7 cellular contexts compared by ENCODE assay signal in the genomic region with DNA sequence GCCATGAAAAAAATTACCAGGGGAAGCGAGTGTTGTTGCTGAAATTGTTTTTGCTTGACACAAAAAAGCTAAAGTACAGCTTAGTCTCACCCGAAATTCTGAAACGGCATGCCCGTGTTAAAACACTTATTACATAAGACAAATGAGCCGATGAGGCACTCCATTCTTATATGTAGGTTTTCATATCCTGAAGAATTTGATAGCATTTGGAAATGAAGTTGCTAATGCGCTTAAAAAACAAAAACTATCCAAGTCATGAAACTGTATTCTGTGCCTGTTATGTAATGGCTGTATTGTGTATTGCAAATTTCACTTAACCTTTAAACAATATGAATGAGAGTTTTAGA. TPM values are rescaled to one million over a fixed set of nuclear protein-coding genes. Genes with fewer than 3 reads are reported as not detected.
DNase-seq lines count a peak whose midpoint lies in the region; ATAC-seq and TF ChIP-seq lines count a peak whose summit lies in the region.

No MANE protein-coding gene starts in this region.

- H3K4me1 ChIP-seq in iPS DF 6.9 (ENCODE audit: control insufficient read depth, insufficient read depth, low read length), result no peaks in the 10 kb centered on the region
- peaks cover 4 to 44% (median 32%) of the 10 kb centered on the region in 6 donors for H3K4me1 ChIP-seq in spleen

- TF ChIP-seq POLR2A in spleen (IDR thresholded peaks at IDR 0.05), result no peak

- peaks cover 40% of the 10 kb centered on the region for H3K27me3 Mint-ChIP-seq in WTC11 (ENCODE audit: low read depth)

- peak overlapping the region; percentile 92 for H3K27ac ChIP-seq in HL-60 (replicated peaks)
- H3K27ac ChIP-seq in iPS DF 6.9 (ENCODE audit: low read length), result no peak overlapping the region
- peak overlapping the region; percentile 92 to 99 (median 97) for H3K27ac ChIP-seq in spleen

- H3K36me3 Mint-ChIP-seq in WTC11, result no peaks in the 10 kb centered on the region

- CTCF ChIA-PET in WTC11 (lab: Charles Lee), result interaction anchor here (1.6 kb wide), 1 partner anchor 202 kb away, joined by 10 read pairs; no protein-coding TSS in a partner anchor

- H3K36me3 ChIP-seq in iPS DF 6.9 (ENCODE audit: control insufficient read depth, insufficient read depth, low read length) (no peaks in the 10 kb centered on the region), spleen (no peaks in the 10 kb centered on the region)

- peaks cover 35% of the 10 kb centered on the region for H3K4me1 Mint-ChIP-seq in WTC11

- H3K4me3 ChIP-seq in HL-60 (replicated peaks; ENCODE audit: insufficient read depth, low read length), result peak overlapping the region; percentile 65
- H3K4me3 ChIP-seq in iPS DF 6.9 (ENCODE audit: low read length), result peak overlapping the region; percentile 63; the same call in 1 of the 2 replicates
- peak overlapping the region; percentile 67 to 87 (median 72) for H3K4me3 ChIP-seq in spleen

- H3K27me3 ChIP-seq in HL-60 (ENCODE audit: insufficient read depth, poor library complexity, severe bottlenecking), result no peaks in the 10 kb centered on the region
- no peaks in the 10 kb centered on the region; the same call in 1 of the 2 replicates for H3K27me3 ChIP-seq in iPS DF 6.9 (ENCODE audit: control insufficient read depth, insufficient read depth, low read length)
- H3K27me3 ChIP-seq in spleen (replicated peaks in 1 of 7), result no peaks in the 10 kb centered on the region

- H3K4me3 Mint-ChIP-seq in WTC11, result peak overlapping the region; percentile 96

- H3K9me3 Mint-ChIP-seq in WTC11, result no peaks in the 10 kb centered on the region

- intact Hi-C loops in spleen (cut with DNase I; ENCODE audit: low total_unique reads), result loop anchor here (10.0 kb wide), 1 partner anchor 681 kb away; the partner anchor contains the start of gene HSPA13

- no CpG with 5 or more reads among the region's 6 CpGs for WGBS in iPS DF 6.9 (ENCODE audit: insufficient coverage, insufficient read length)
- WGBS in spleen, 5 donors, result 0 to 2% (median 1%) methylated on average over 6 of the region's 6 CpGs

- ATAC-seq in WTC11, result no peak

- no peak for TF ChIP-seq CTCF in HL-60 (IDR thresholded peaks at IDR 0.05; ENCODE audit: insufficient read depth, low read length)
- no peak for TF ChIP-seq CTCF in WTC11 (IDR thresholded peaks at IDR 0.05)
- no peak for TF ChIP-seq CTCF in spleen (IDR thresholded peaks at IDR 0.05 in 8 of 11, conservative IDR thresholded peaks at IDR 0.05 in 3 of 11)

- POLR2A ChIA-PET in WTC11 (lab: Charles Lee), result no interaction called here

- DNase-seq in HL-60 (ENCODE audit: low read depth in 1 of 2, low spot score in 1 of 2) (no peak), WTC11 (ENCODE audit: low spot score) (no peak), iPS DF 6.9 (ENCODE audit: low read depth, low spot score) (no peak), spleen (no peak), NCI-H345 (lab: John Stamatoyannopoulos, UW) (no peak), SKM-1 treated with dmso at 0.1 percent for 144 hours (lab: John Stamatoyannopoulos, UW; ENCODE audit: unreplicated experiment) (no peak), globus pallidus (ENCODE audit: low spot score) (no peak)

- H3K27ac Mint-ChIP-seq in WTC11, result no peak overlapping the region

- H3K9me3 ChIP-seq in iPS DF 6.9 (ENCODE audit: control insufficient read depth, insufficient read depth, low read length) (no peaks in the 10 kb centered on the region), spleen (no peaks in the 10 kb centered on the region)

TF ChIP-seq in WTC11, 78 proteins besides CTCF, POLR2A, EP300 and RAD21 (continues in another document):
- TF ChIP-seq SP1 (CRISPR knock-in tag; conservative IDR thresholded peaks at IDR 0.05), result no peak
- TF ChIP-seq OVOL2 (CRISPR knock-in tag; IDR thresholded peaks at IDR 0.05; ENCODE audit: borderline replicate concordance), result no peak
- no peak for TF ChIP-seq FOXJ3 (CRISPR knock-in tag; IDR thresholded peaks at IDR 0.05; ENCODE audit: borderline replicate concordance)
- TF ChIP-seq TCF7 (CRISPR knock-in tag; IDR thresholded peaks at IDR 0.05; ENCODE audit: low read depth), result no peak
- no peak for TF ChIP-seq NR1H2 (CRISPR knock-in tag; IDR thresholded peaks at IDR 0.05)
- no peak for TF ChIP-seq ZNF281 (CRISPR knock-in tag; IDR thresholded peaks at IDR 0.05)
- TF ChIP-seq, protein P1, sequence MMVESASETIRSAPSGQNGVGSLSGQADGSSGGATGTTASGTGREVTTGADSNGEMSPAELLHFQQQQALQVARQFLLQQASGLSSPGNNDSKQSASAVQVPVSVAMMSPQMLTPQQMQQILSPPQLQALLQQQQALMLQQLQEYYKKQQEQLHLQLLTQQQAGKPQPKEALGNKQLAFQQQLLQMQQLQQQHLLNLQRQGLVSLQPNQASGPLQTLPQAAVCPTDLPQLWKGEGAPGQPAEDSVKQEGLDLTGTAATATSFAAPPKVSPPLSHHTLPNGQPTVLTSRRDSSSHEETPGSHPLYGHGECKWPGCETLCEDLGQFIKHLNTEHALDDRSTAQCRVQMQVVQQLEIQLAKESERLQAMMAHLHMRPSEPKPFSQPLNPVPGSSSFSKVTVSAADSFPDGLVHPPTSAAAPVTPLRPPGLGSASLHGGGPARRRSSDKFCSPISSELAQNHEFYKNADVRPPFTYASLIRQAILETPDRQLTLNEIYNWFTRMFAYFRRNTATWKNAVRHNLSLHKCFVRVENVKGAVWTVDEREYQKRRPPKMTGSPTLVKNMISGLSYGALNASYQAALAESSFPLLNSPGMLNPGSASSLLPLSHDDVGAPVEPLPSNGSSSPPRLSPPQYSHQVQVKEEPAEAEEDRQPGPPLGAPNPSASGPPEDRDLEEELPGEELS (CRISPR knock-in tag; IDR thresholded peaks at IDR 0.05), result no peak
- no peak for TF ChIP-seq SMAD4 (CRISPR knock-in tag; IDR thresholded peaks at IDR 0.05)
- TF ChIP-seq, protein P2, sequence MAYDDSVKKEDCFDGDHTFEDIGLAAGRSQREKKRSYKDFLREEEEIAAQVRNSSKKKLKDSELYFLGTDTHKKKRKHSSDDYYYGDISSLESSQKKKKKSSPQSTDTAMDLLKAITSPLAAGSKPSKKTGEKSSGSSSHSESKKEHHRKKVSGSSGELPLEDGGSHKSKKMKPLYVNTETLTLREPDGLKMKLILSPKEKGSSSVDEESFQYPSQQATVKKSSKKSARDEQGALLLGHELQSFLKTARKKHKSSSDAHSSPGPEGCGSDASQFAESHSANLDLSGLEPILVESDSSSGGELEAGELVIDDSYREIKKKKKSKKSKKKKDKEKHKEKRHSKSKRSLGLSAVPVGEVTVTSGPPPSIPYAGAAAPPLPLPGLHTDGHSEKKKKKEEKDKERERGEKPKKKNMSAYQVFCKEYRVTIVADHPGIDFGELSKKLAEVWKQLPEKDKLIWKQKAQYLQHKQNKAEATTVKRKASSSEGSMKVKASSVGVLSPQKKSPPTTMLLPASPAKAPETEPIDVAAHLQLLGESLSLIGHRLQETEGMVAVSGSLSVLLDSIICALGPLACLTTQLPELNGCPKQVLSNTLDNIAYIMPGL (CRISPR knock-in tag; IDR thresholded peaks at IDR 0.05), result no peak
- TF ChIP-seq, protein P3, sequence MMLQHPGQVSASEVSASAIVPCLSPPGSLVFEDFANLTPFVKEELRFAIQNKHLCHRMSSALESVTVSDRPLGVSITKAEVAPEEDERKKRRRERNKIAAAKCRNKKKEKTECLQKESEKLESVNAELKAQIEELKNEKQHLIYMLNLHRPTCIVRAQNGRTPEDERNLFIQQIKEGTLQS (CRISPR knock-in tag; conservative IDR thresholded peaks at IDR 0.05), result no peak
- TF ChIP-seq HMGA2 (CRISPR knock-in tag; IDR thresholded peaks at IDR 0.05), result no peak
- no peak for TF ChIP-seq USF2 (CRISPR knock-in tag; IDR thresholded peaks at IDR 0.05)
- no peak for TF ChIP-seq ZNF232 (CRISPR knock-in tag; IDR thresholded peaks at IDR 0.05)
- no peak for TF ChIP-seq IRF2 (CRISPR knock-in tag; IDR thresholded peaks at IDR 0.05; ENCODE audit: borderline replicate concordance, low read depth)

RNA-seq across cellular contexts. Expression of gene NRIP1, which starts 1.4 kb away (rescaled TPM):
- total RNA-seq in WTC11 (2021) (8.0 to 10.3 TPM (median 8.8 TPM) in 3 replicates), spleen (10 to 100 TPM; 49.4 to 67.8 (median 53.8) TPM)
- 1 to 10 TPM; 5.2 to 7.4 (median 6.5) TPM for polyA plus RNA-seq in spleen
